In genomic region chr18:52278191-52278590, GRCh38 we compare ENCODE assay signal across 29 cellular contexts.
"Had no signal": no experiment of that assay in that cellular context is flagged by ENCODE, and none has a peak within 500 bp of the region (broad histone marks: within the 10 kb centered on the region; RNA-seq: fewer than 3 reads in every experiment).

No MANE protein-coding gene starts in this region.

- H3K4me1 Mint-ChIP-seq: memory B cell; natural killer cell; stimulated activated memory B cell treated with anti-CD40 and anti-IgM and Interleukin-4, amounts not matched to agents 10 μg/mL and 1 μg/mL and 100 μg/mL, for 72 hours had no signal

- FAIRE-seq: endothelial cell of umbilical vein, islet of Langerhans, urothelium cell line had no signal

- H3K4me1 ChIP-seq: colonic mucosa, esophagus squamous epithelium, heart right ventricle, psoas muscle, spleen, tibial nerve, upper lobe of left lung had no signal

- H3K27ac ChIP-seq: colonic mucosa, esophagus squamous epithelium, heart right ventricle, ovary, psoas muscle, skin epidermis, spleen, thoracic aorta, tibial nerve, upper lobe of left lung had no signal

- H3K27me3 Mint-ChIP-seq: dendritic cell treated with granulocyte-macrophage colony-stimulating factor and Interleukin-4, amounts not matched to agents 40 ng/mL and 50 ng/mL, for 4 days; memory B cell; stimulated activated memory B cell treated with anti-CD40 and anti-IgM and Interleukin-4, amounts not matched to agents 10 μg/mL and 1 μg/mL and 100 μg/mL, for 72 hours; stimulated activated naive CD8-positive, alpha-beta T cell treated with anti-CD3 and anti-CD28 coated beads, Interleukin-15, Interleukin-2, amounts not matched to agents 100 ng/mL and 50 ng/mL, for 24 hours had no signal

- DNase-seq: colonic mucosa; effector CD8-positive, alpha-beta T cell; esophagus squamous epithelium; foreskin melanocyte; glutamatergic neuron; heart right ventricle; hippocampal formation; left cardiac atrium; left ventricle myocardium superior; natural killer cell; occipital lobe; ovary; posterior cingulate gyrus; psoas muscle; right cardiac atrium; spleen; stimulated activated CD4-positive, alpha-beta T cell treated with anti-CD3 and anti-CD28 coated beads, Interleukin-4, amount 100 ng/mL, for 4 hours; upper lobe of left lung had no signal

- H3K36me3 ChIP-seq: colonic mucosa, esophagus squamous epithelium, heart right ventricle, ovary, spleen, thoracic aorta, tibial nerve, upper lobe of left lung had no signal

- H3K4me3 ChIP-seq: colonic mucosa, esophagus squamous epithelium, heart right ventricle, lung, ovary, psoas muscle, skin epidermis, spleen, thoracic aorta, tibial nerve, upper lobe of left lung had no signal

- H3K27me3 ChIP-seq: colonic mucosa, esophagus squamous epithelium, ovary, spleen, tibial nerve, upper lobe of left lung had no signal

- H3K9me3 Mint-ChIP-seq: dendritic cell treated with granulocyte-macrophage colony-stimulating factor and Interleukin-4, amounts not matched to agents 40 ng/mL and 50 ng/mL, for 4 days; memory B cell; stimulated activated memory B cell treated with anti-CD40 and anti-IgM and Interleukin-4, amounts not matched to agents 10 μg/mL and 1 μg/mL and 100 μg/mL, for 72 hours; stimulated activated naive CD8-positive, alpha-beta T cell treated with anti-CD3 and anti-CD28 coated beads, Interleukin-15, Interleukin-2, amounts not matched to agents 100 ng/mL and 50 ng/mL, for 24 hours had no signal

- H3K4me3 Mint-ChIP-seq: dendritic cell treated with granulocyte-macrophage colony-stimulating factor and Interleukin-4, amounts not matched to agents 40 ng/mL and 50 ng/mL, for 4 days; memory B cell; natural killer cell; stimulated activated memory B cell treated with anti-CD40 and anti-IgM and Interleukin-4, amounts not matched to agents 10 μg/mL and 1 μg/mL and 100 μg/mL, for 72 hours; stimulated activated naive CD8-positive, alpha-beta T cell treated with anti-CD3 and anti-CD28 coated beads, Interleukin-15, Interleukin-2, amounts not matched to agents 100 ng/mL and 50 ng/mL, for 24 hours had no signal

- H3K36me3 Mint-ChIP-seq: memory B cell; natural killer cell; stimulated activated memory B cell treated with anti-CD40 and anti-IgM and Interleukin-4, amounts not matched to agents 10 μg/mL and 1 μg/mL and 100 μg/mL, for 72 hours had no signal

- H3K27ac Mint-ChIP-seq: dendritic cell treated with granulocyte-macrophage colony-stimulating factor and Interleukin-4, amounts not matched to agents 40 ng/mL and 50 ng/mL, for 4 days; memory B cell; natural killer cell; stimulated activated memory B cell treated with anti-CD40 and anti-IgM and Interleukin-4, amounts not matched to agents 10 μg/mL and 1 μg/mL and 100 μg/mL, for 72 hours; stimulated activated naive CD8-positive, alpha-beta T cell treated with anti-CD3 and anti-CD28 coated beads, Interleukin-15, Interleukin-2, amounts not matched to agents 100 ng/mL and 50 ng/mL, for 24 hours had no signal

- H3K9me3 ChIP-seq: colonic mucosa, esophagus squamous epithelium, heart right ventricle, ovary, psoas muscle, spleen, thoracic aorta, tibial nerve, upper lobe of left lung had no signal

- ATAC-seq: heart right ventricle; left cardiac atrium; left ventricle myocardium superior; natural killer cell; psoas muscle; right cardiac atrium; stimulated activated memory B cell treated with anti-CD40 and anti-IgM and Interleukin-4, amounts not matched to agents 10 μg/mL and 1 μg/mL and 100 μg/mL, for 72 hours had no signal
